ENCODE assay signal across 16 cellular contexts in genomic region chr14:34021096-34021495, GRCh38.
A peak's percentile ranks its signal among the peaks of the same experiment; 100 is the strongest.
DNase-seq lines count a peak whose midpoint lies in the region; ATAC-seq lines count a peak whose summit lies in the region.
"Had no signal": no experiment of that assay in that cellular context is flagged by ENCODE, and none has a peak within 500 bp of the region (broad histone marks: within the 10 kb centered on the region; RNA-seq: fewer than 3 reads in every experiment).

No MANE protein-coding gene starts in this region.

- H3K27me3 Mint-ChIP-seq in T-helper 17 cell: no peaks in the 10 kb centered on the region
- H3K27me3 Mint-ChIP-seq: CD8-positive, alpha-beta memory T cell had no signal

- H3K9me3 ChIP-seq in T-helper 17 cell (ENCODE audit: control insufficient read depth, low read length, poor library complexity, severe bottlenecking): no peaks in the 10 kb centered on the region
- H3K9me3 ChIP-seq: BLaER1, Caco-2, HAP-1 had no signal

- DNase-seq in DMS53 (lab: John Stamatoyannopoulos, UW) (peak; percentile 58), DMS53 treated with DMSO at 0.1 percent for 48 hours (lab: John Stamatoyannopoulos, UW; ENCODE audit: unreplicated experiment) (no peak), NCI-H187 treated with DMSO at 0.1 percent for 48 hours (lab: John Stamatoyannopoulos, UW) (peak; percentile 37), T-helper 17 cell (no peak), AG08396 (ENCODE audit: low spot score) (no peak), RKO (ENCODE audit: low spot score) (no peak), NCI-H526 treated with DMSO at 0.1 percent for 48 hours (lab: John Stamatoyannopoulos, UW) (no peak)
- DNase-seq: AML-193; Caco-2; CD8-positive, alpha-beta memory T cell; EL; GOT3; HFFc6; KBM-7 had no signal

- H3K36me3 Mint-ChIP-seq in T-helper 17 cell (ENCODE audit: low read depth): no peaks in the 10 kb centered on the region
- H3K36me3 Mint-ChIP-seq: CD8-positive, alpha-beta memory T cell had no signal

- no peak overlapping the region for H3K4me3 Mint-ChIP-seq in T-helper 17 cell
- H3K4me3 Mint-ChIP-seq: CD8-positive, alpha-beta memory T cell; HFFc6 had no signal

- peak overlapping the region; percentile 100 for H3K27ac Mint-ChIP-seq in T-helper 17 cell
- H3K27ac Mint-ChIP-seq: CD8-positive, alpha-beta memory T cell; HFFc6 had no signal

- H3K4me1 Mint-ChIP-seq in T-helper 17 cell: peaks cover 23% of the 10 kb centered on the region

- ATAC-seq in T-helper 17 cell: no peak

Comparison
In these comparisons a context has a peak if more than half of its experiments do, and no peak if none do; other contexts are left out.
1. DNase-seq: peak in DMS53 (single experiment) and NCI-H187 treated with DMSO at 0.1 percent for 48 hours (single experiment); none in DMS53 treated with DMSO at 0.1 percent for 48 hours (single experiment), T-helper 17 cell (0 of 3), AG08396 (single experiment), RKO (single experiment) and NCI-H526 treated with DMSO at 0.1 percent for 48 hours (single experiment).